11 cellular contexts compared by ENCODE assay signal in genomic region chr1:12477301-12477700, GRCh38.
DNase-seq lines count a peak whose midpoint lies in the region; ATAC-seq, FAIRE-seq and TF ChIP-seq lines count a peak whose summit lies in the region.
"Had no signal": no experiment of that assay in that cellular context is flagged by ENCODE, and none has a peak within 500 bp of the region (broad histone marks: within the 10 kb centered on the region; RNA-seq: fewer than 3 reads in every experiment).

No MANE protein-coding gene starts in this region.

- BruUV-seq in HepG2 (replicated peaks; lab: Mats Ljungman, UMichigan): no TSS peak

- TF ChIP-seq CTCF in activated B cell treated with CpG ODN at 0.5 μM for 24 hours (IDR thresholded peaks at IDR 0.05) (no peak), HepG2 (CRISPR knock-in tag; IDR thresholded peaks at IDR 0.05) (no peak)

- peak overlapping the region; percentile 63 for H3K27ac ChIP-seq in HepG2 (ENCODE audit: extremely low read length, insufficient read depth, low read length)

- in situ Hi-C loops in HepG2 (cut with HindIII; ENCODE audit: extremely low pct_ligation_motif_present, low pct_unique_long_range_greater_than_20kb): loop anchor here (5.0 kb wide), 1 partner anchor 50 kb away; no protein-coding TSS in a partner anchor

- FAIRE-seq in HepG2 (lab: Jason Lieb, UNC): no peak
- FAIRE-seq: A204.1 had no signal

- intact Hi-C loops in activated B cell treated with CpG ODN at 0.5 μM for 24 hours (cut with micrococcal nuclease): no loop called here
- intact Hi-C loops in HepG2 (cut with micrococcal nuclease; ENCODE audit: unreplicated experiment): loop anchor here (5.0 kb wide), 2 partner anchors 70 to 140 kb away; partner anchors contain the start of gene DHRS3

- H2AFZ ChIP-seq in HepG2 (ENCODE audit: low read length): no peak overlapping the region

- H3K4me3 Mint-ChIP-seq in T-helper 1 cell treated with Interleukin-12 subunit alpha and Interleukin-12 subunit beta and Interleukin-4 antibody, amounts not matched to agents 30 μg/mL and 1 μg/mL, for 36 hours: no peak overlapping the region
- H3K4me3 Mint-ChIP-seq in activated B cell treated with CpG ODN at 0.5 μM for 24 hours: no peak overlapping the region
- H3K4me3 Mint-ChIP-seq in stimulated activated naive CD8-positive, alpha-beta T cell treated with anti-CD3 and anti-CD28 coated beads, Interleukin-15, amount 100 ng/mL, for 72 hours: peak overlapping the region; percentile 4 to 53

- 97% methylated on average over 6 of the region's 6 CpGs for WGBS in HepG2 (ENCODE audit: low lambda C conversion rate)

- H3K36me3 ChIP-seq in HepG2 (replicated peaks in 1 of 2; ENCODE audit: control insufficient read depth in 1 of 2, insufficient read depth in 2 of 2, low read length in 2 of 2) (no peaks in the 10 kb centered on the region; a peak in 1 of 5 replicates), MG63 (peaks cover 54% of the 10 kb centered on the region)

- peaks cover 21% of the 10 kb centered on the region for H3K36me3 Mint-ChIP-seq in T-helper 1 cell treated with Interleukin-12 subunit alpha and Interleukin-12 subunit beta and Interleukin-4 antibody, amounts not matched to agents 30 μg/mL and 1 μg/mL, for 36 hours (ENCODE audit: low read depth)
- H3K36me3 Mint-ChIP-seq in activated B cell treated with CpG ODN at 0.5 μM for 24 hours (ENCODE audit: low read depth): peaks cover 15% of the 10 kb centered on the region

- no peak for TF ChIP-seq RAD21 in HepG2 (CRISPR knock-in tag; IDR thresholded peaks at IDR 0.05)

- no peak for ATAC-seq in activated B cell treated with CpG ODN at 0.5 μM for 24 hours (ENCODE audit: low read depth)
- ATAC-seq in HepG2: no peak
- no peak for ATAC-seq in stimulated activated naive CD8-positive, alpha-beta T cell treated with anti-CD3 and anti-CD28 coated beads, Interleukin-15, amount 100 ng/mL, for 72 hours

- CTCF ChIA-PET in activated B cell treated with CpG ODN at 0.5 μM for 24 hours (lab: Charles Lee): interaction anchor here (0.9 kb wide), 1 partner anchor 43 kb away, joined by 4 read pairs; no protein-coding TSS in a partner anchor
- CTCF ChIA-PET in HepG2 (lab: Yijun Ruan, JAX; ENCODE audit: low intra/inter-chr PET ratio, low total read pairs): no interaction called here

- TF ChIP-seq EP300 in HepG2 (IDR thresholded peaks at IDR 0.05; ENCODE audit: low read depth in 2 of 2, low read length in 2 of 2) (no peak), HepG2 (CRISPR knock-in tag; IDR thresholded peaks at IDR 0.05; ENCODE audit: borderline replicate concordance) (no peak)

- H3K4me1 ChIP-seq in HepG2 (ENCODE audit: insufficient read depth, low read length): peaks cover 77% of the 10 kb centered on the region

- POLR2A ChIA-PET in activated B cell treated with CpG ODN at 0.5 μM for 24 hours (lab: Charles Lee) (interaction anchor here (1.5 kb wide), 1 partner anchor 9 kb away, joined by 3 read pairs; no protein-coding TSS in a partner anchor), HepG2 (lab: Yijun Ruan, JAX) (interaction anchor here (0.8 to 6.6 kb wide), 9 partner anchors 10 to 140 kb away, joined by 3 to 72 read pairs (median 8); partner anchors contain the start of gene DHRS3)

- H4K20me1 ChIP-seq in HepG2 (ENCODE audit: insufficient read depth, low read length): no peaks in the 10 kb centered on the region

- H3K9me3 ChIP-seq in HepG2 (ENCODE audit: low read length) (peaks cover 9% of the 10 kb centered on the region; the same call in 1 of the 2 replicates), MG63 (peaks cover 7% of the 10 kb centered on the region)

- H3K27me3 Mint-ChIP-seq in T-helper 1 cell treated with Interleukin-12 subunit alpha and Interleukin-12 subunit beta and Interleukin-4 antibody, amounts not matched to agents 30 μg/mL and 1 μg/mL, for 36 hours (ENCODE audit: low read depth): no peaks in the 10 kb centered on the region
- H3K27me3 Mint-ChIP-seq in activated B cell treated with CpG ODN at 0.5 μM for 24 hours: no peaks in the 10 kb centered on the region
- no peaks in the 10 kb centered on the region for H3K27me3 Mint-ChIP-seq in stimulated activated naive CD8-positive, alpha-beta T cell treated with anti-CD3 and anti-CD28 coated beads, Interleukin-15, amount 100 ng/mL, for 72 hours

- H3K27me3 ChIP-seq in HepG2 (ENCODE audit: control insufficient read depth in 1 of 2, insufficient read depth in 2 of 2, low read length in 2 of 2): no peaks in the 10 kb centered on the region
- no peaks in the 10 kb centered on the region for H3K27me3 ChIP-seq in MG63

- no peak for TF ChIP-seq POLR2A in HepG2 (IDR thresholded peaks at IDR 0.05; ENCODE audit: insufficient read depth in 1 of 2, low read depth in 2 of 2, low read length in 2 of 2)

- no peak overlapping the region for H3K4me2 ChIP-seq in HepG2 (ENCODE audit: low read depth, low read length)

- DNase-seq in T-helper 1 cell: no peak
- no peak for DNase-seq in activated B cell treated with CpG ODN at 0.5 μM for 24 hours
- DNase-seq in HepG2 (ENCODE audit: low spot score): no peak
- DNase-seq in stimulated activated naive CD8-positive, alpha-beta T cell treated with anti-CD3 and anti-CD28 coated beads, Interleukin-15, amount 100 ng/mL, for 72 hours: no peak
- DNase-seq in MG63: no peak
- no peak for DNase-seq in islet precursor cell
- DNase-seq in AG08395 (ENCODE audit: low spot score): no peak
- DNase-seq: NCI-H146, OCI-M1 had no signal

- no peaks in the 10 kb centered on the region for H3K79me2 ChIP-seq in HepG2 (ENCODE audit: insufficient read depth, low read length)

- peak overlapping the region; percentile 37 for H3K27ac Mint-ChIP-seq in T-helper 1 cell treated with Interleukin-12 subunit alpha and Interleukin-12 subunit beta and Interleukin-4 antibody, amounts not matched to agents 30 μg/mL and 1 μg/mL, for 36 hours
- H3K27ac Mint-ChIP-seq in activated B cell treated with CpG ODN at 0.5 μM for 24 hours: peak overlapping the region; percentile 77
- peak overlapping the region; percentile 2 to 9 for H3K27ac Mint-ChIP-seq in stimulated activated naive CD8-positive, alpha-beta T cell treated with anti-CD3 and anti-CD28 coated beads, Interleukin-15, amount 100 ng/mL, for 72 hours

- no peak overlapping the region for H3K9ac ChIP-seq in HepG2 (ENCODE audit: insufficient read depth, low read depth, low read length)

- H3K9me3 Mint-ChIP-seq in T-helper 1 cell treated with Interleukin-12 subunit alpha and Interleukin-12 subunit beta and Interleukin-4 antibody, amounts not matched to agents 30 μg/mL and 1 μg/mL, for 36 hours: no peaks in the 10 kb centered on the region
- H3K9me3 Mint-ChIP-seq in activated B cell treated with CpG ODN at 0.5 μM for 24 hours: no peaks in the 10 kb centered on the region
- H3K9me3 Mint-ChIP-seq in stimulated activated naive CD8-positive, alpha-beta T cell treated with anti-CD3 and anti-CD28 coated beads, Interleukin-15, amount 100 ng/mL, for 72 hours: no peaks in the 10 kb centered on the region

- H3K4me1 Mint-ChIP-seq in T-helper 1 cell treated with Interleukin-12 subunit alpha and Interleukin-12 subunit beta and Interleukin-4 antibody, amounts not matched to agents 30 μg/mL and 1 μg/mL, for 36 hours (ENCODE audit: low read depth): peaks cover 90% of the 10 kb centered on the region
- peaks cover 87% of the 10 kb centered on the region for H3K4me1 Mint-ChIP-seq in activated B cell treated with CpG ODN at 0.5 μM for 24 hours
- H3K4me1 Mint-ChIP-seq in stimulated activated naive CD8-positive, alpha-beta T cell treated with anti-CD3 and anti-CD28 coated beads, Interleukin-15, amount 100 ng/mL, for 72 hours: peaks cover 100% of the 10 kb centered on the region

- no peak overlapping the region for H3K4me3 ChIP-seq in HepG2 (replicated peaks in 1 of 3; ENCODE audit: insufficient read depth in 1 of 3, low read depth in 2 of 3, low read length in 3 of 3)
- H3K4me3 ChIP-seq in MG63: no peak overlapping the region

TF ChIP-seq in HepG2, 621 proteins besides CTCF, POLR2A, EP300 and RAD21 (continues in another document):
- TF ChIP-seq KAT7 (CRISPR knock-in tag; IDR thresholded peaks at IDR 0.05; ENCODE audit: borderline replicate concordance) (no peak), ZBTB4 (CRISPR knock-in tag; IDR thresholded peaks at IDR 0.05; ENCODE audit: borderline replicate concordance) (no peak), RFX5 (IDR thresholded peaks at IDR 0.05; ENCODE audit: low read depth, low read length) (no peak), ZFX (CRISPR knock-in tag; IDR thresholded peaks at IDR 0.05; ENCODE audit: low read depth) (no peak), CEBPB (IDR thresholded peaks at IDR 0.05; ENCODE audit: borderline replicate concordance, low read depth, low read length) (no peak), REXO4 (CRISPR knock-in tag; IDR thresholded peaks at IDR 0.05; ENCODE audit: borderline replicate concordance) (no peak), MED8 (CRISPR knock-in tag; IDR thresholded peaks at IDR 0.05; ENCODE audit: insufficient replicate concordance) (no peak), RBAK (CRISPR knock-in tag; IDR thresholded peaks at IDR 0.05) (no peak), GATAD2A (CRISPR knock-in tag; IDR thresholded peaks at IDR 0.05) (no peak), IKZF4 (CRISPR knock-in tag; IDR thresholded peaks at IDR 0.05; ENCODE audit: borderline replicate concordance, low read depth, not compliant biosample characterization) (no peak), ZNF331 (CRISPR knock-in tag; IDR thresholded peaks at IDR 0.05) (no peak), ZNF337 (CRISPR knock-in tag; IDR thresholded peaks at IDR 0.05; ENCODE audit: borderline replicate concordance, low read depth) (no peak)

Comparison
In these comparisons a context has a peak if more than half of its experiments do, and no peak if none do; other contexts are left out.
1. H3K27ac Mint-ChIP-seq: peak in every context shown above with its lines; median percentile 77 in activated B cell treated with CpG ODN at 0.5 μM for 24 hours; 37 in T-helper 1 cell treated with Interleukin-12 subunit alpha and Interleukin-12 subunit beta and Interleukin-4 antibody, amounts not matched to agents 30 μg/mL and 1 μg/mL, for 36 hours; 6 in stimulated activated naive CD8-positive, alpha-beta T cell treated with anti-CD3 and anti-CD28 coated beads, Interleukin-15, amount 100 ng/mL, for 72 hours.
2. H3K4me3 Mint-ChIP-seq: peak in stimulated activated naive CD8-positive, alpha-beta T cell treated with anti-CD3 and anti-CD28 coated beads, Interleukin-15, amount 100 ng/mL, for 72 hours (2 of 2); none in T-helper 1 cell treated with Interleukin-12 subunit alpha and Interleukin-12 subunit beta and Interleukin-4 antibody, amounts not matched to agents 30 μg/mL and 1 μg/mL, for 36 hours (single experiment) and activated B cell treated with CpG ODN at 0.5 μM for 24 hours (single experiment).